28 cellular contexts compared by ENCODE assay signal in the genomic region with DNA sequence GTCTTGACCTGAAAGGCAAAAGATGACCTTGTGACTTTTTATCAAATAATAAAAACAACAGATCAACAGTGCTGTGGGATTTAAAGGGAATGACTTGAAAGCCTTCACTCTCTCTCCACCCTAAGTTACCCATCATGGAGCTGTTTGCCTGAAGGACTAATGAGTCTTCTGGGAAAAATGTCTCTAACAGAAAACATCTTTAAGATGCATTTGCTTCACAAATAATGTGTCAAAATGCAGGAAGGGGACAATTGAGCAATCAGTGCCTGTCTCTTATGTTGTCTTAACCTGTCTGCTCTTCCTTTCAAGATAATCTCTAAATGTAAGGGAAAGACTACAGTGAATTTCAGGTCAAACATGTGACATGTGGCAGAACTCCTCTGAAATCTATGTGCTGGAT.
"Had no signal": no experiment of that assay in that cellular context is flagged by ENCODE, and none has a peak within 500 bp of the region (broad histone marks: within the 10 kb centered on the region; RNA-seq: fewer than 3 reads in every experiment).

No MANE protein-coding gene starts in this region.

- H3K9me3 Mint-ChIP-seq: endodermal cell had no signal

- H3K27me3 ChIP-seq: colonic mucosa, dorsolateral prefrontal cortex, esophagus muscularis mucosa, esophagus squamous epithelium, foreskin keratinocyte, gastrocnemius medialis, gastroesophageal sphincter, heart left ventricle, heart right ventricle had no signal

- ATAC-seq: effector memory CD8-positive, alpha-beta T cell; esophagus mucosa; foreskin keratinocyte; gastrocnemius medialis; gastroesophageal sphincter; heart left ventricle; heart right ventricle had no signal

- H3K4me3 ChIP-seq: colonic mucosa, coronary artery, dorsolateral prefrontal cortex, esophagus muscularis mucosa, esophagus squamous epithelium, gastrocnemius medialis, gastroesophageal sphincter, heart left ventricle, heart right ventricle had no signal

- H3K27ac Mint-ChIP-seq: dendritic cell treated with granulocyte-macrophage colony-stimulating factor and Interleukin-4, amounts not matched to agents 40 ng/mL and 50 ng/mL, for 4 days; effector memory CD8-positive, alpha-beta T cell; endodermal cell had no signal

- H3K9me3 ChIP-seq: colonic mucosa, esophagus muscularis mucosa, esophagus squamous epithelium, gastrocnemius medialis, gastroesophageal sphincter, heart left ventricle, heart right ventricle had no signal

- H3K27ac ChIP-seq: colonic mucosa, coronary artery, dorsolateral prefrontal cortex, epithelial cell of prostate, esophagus muscularis mucosa, esophagus squamous epithelium, foreskin keratinocyte, gastrocnemius medialis, gastroesophageal sphincter, heart left ventricle, heart right ventricle had no signal

- H3K27me3 Mint-ChIP-seq: dendritic cell treated with granulocyte-macrophage colony-stimulating factor and Interleukin-4, amounts not matched to agents 40 ng/mL and 50 ng/mL, for 4 days; effector memory CD8-positive, alpha-beta T cell had no signal

- H3K4me3 Mint-ChIP-seq: dendritic cell treated with granulocyte-macrophage colony-stimulating factor and Interleukin-4, amounts not matched to agents 40 ng/mL and 50 ng/mL, for 4 days; effector memory CD8-positive, alpha-beta T cell; endodermal cell had no signal

- H3K4me1 Mint-ChIP-seq: endodermal cell had no signal

- FAIRE-seq: colon, endometrium, frontal cortex had no signal

- H3K4me1 ChIP-seq: colonic mucosa, esophagus muscularis mucosa, esophagus squamous epithelium, foreskin keratinocyte, gastrocnemius medialis, gastroesophageal sphincter, heart left ventricle, heart right ventricle had no signal

- H3K36me3 ChIP-seq: colonic mucosa, esophagus muscularis mucosa, esophagus squamous epithelium, gastrocnemius medialis, gastroesophageal sphincter, heart left ventricle, heart right ventricle had no signal

- DNase-seq: colonic mucosa; cortex of kidney; dermis blood vessel endothelial cell; dorsolateral prefrontal cortex; effector CD4-positive, alpha-beta T cell; effector CD8-positive, alpha-beta T cell; effector memory CD4-positive, alpha-beta T cell; effector memory CD8-positive, alpha-beta T cell; endodermal cell; erythroblast; esophagus squamous epithelium; foreskin fibroblast; foreskin keratinocyte; foreskin melanocyte; gastrocnemius medialis; glutamatergic neuron; head of caudate nucleus; heart left ventricle; heart right ventricle had no signal
